22 cellular contexts compared by ENCODE assay signal in the genomic region with DNA sequence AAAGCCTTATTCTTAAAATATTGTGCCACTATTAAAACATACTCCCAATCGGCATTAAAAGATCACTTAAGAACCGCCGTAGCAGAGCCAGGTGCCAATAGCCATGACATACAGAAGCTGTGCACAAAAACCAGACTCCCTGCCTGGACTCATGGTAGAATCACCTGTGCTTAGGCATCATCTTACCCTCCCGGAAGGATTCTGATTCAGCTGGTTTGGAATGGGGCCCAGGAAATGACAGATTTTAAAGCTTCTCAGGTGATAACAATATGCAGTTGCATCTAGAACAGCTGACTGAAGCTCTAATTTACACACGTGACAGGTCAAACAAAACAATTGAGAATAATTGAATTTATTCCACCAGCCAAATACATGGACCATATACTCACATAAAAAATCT. TPM values are rescaled to one million over a fixed set of nuclear protein-coding genes. Genes with fewer than 3 reads are reported as not detected.
DNase-seq lines count a peak whose midpoint lies in the region; ATAC-seq and TF ChIP-seq lines count a peak whose summit lies in the region.
"Had no signal": no experiment of that assay in that cellular context is flagged by ENCODE, and none has a peak within 500 bp of the region (broad histone marks: within the 10 kb centered on the region; RNA-seq: fewer than 3 reads in every experiment).

No MANE protein-coding gene starts in this region.

- no peak for ATAC-seq in HG02763 (IDR thresholded peaks at IDR 0.05; ENCODE audit: unreplicated experiment)
- no peak for ATAC-seq in activated T-cell treated with anti-CD3 and anti-CD28 coated beads, Interleukin-2, amount 50 U/mL, for 4 hours
- ATAC-seq: activated naive CD4-positive, alpha-beta T cell treated with anti-CD3 and anti-CD28 coated beads, Interleukin-2, amount 50 U/mL, for 72 hours had no signal

- CTCF ChIA-PET in Calu3 (lab: Charles Lee): interaction anchor here (0.6 kb wide), 1 partner anchor 466 kb away, joined by 5 read pairs; no protein-coding TSS in a partner anchor

- no peak overlapping the region for H3K27ac Mint-ChIP-seq in Calu3 (ENCODE audit: unreplicated experiment)
- H3K27ac Mint-ChIP-seq: activated naive CD4-positive, alpha-beta T cell treated with anti-CD3 and anti-CD28 coated beads, Interleukin-2, amount 50 U/mL, for 72 hours; immature natural killer cell; T-helper 1 cell treated with Interleukin-12 subunit alpha and Interleukin-12 subunit beta and Interleukin-4 antibody, amounts not matched to agents 30 μg/mL and 1 μg/mL, for 36 hours had no signal

- DNase-seq in Calu3 (peak; percentile 46), LNCaP clone FGC (ENCODE audit: low read depth) (peak; percentile 10), NCI-H69 (lab: John Stamatoyannopoulos, UW) (peak; percentile 56), kidney tubule cell (ENCODE audit: low spot score) (peak; percentile 61)
- DNase-seq in stimulated activated naive CD4-positive, alpha-beta T cell (lab: John Stamatoyannopoulos, UW): no peak
- DNase-seq in activated T-cell treated with anti-CD3 and anti-CD28 coated beads, Interleukin-2, amount 50 U/mL, for 4 hours: no peak
- DNase-seq: activated CD4-positive, alpha-beta T cell treated with anti-CD3 and anti-CD28 coated beads for 48 hours; aorta; foreskin melanocyte; GDM1; immature natural killer cell; NCI-H2227 treated with DMSO at 0.1 percent for 48 hours; posterior cingulate gyrus; sigmoid colon had no signal

- TF ChIP-seq CTCF in Calu3 (IDR thresholded peaks at IDR 0.05; ENCODE audit: unreplicated experiment) (no peak), LNCaP clone FGC (IDR thresholded peaks at IDR 0.05; ENCODE audit: control insufficient read depth, extremely low read depth, insufficient read depth) (no peak)

- no peaks in the 10 kb centered on the region for H3K9me3 Mint-ChIP-seq in Calu3 (ENCODE audit: low read depth, unreplicated experiment)
- H3K9me3 Mint-ChIP-seq in activated T-cell treated with anti-CD3 and anti-CD28 coated beads, Interleukin-2, amount 50 U/mL, for 4 hours: no peaks in the 10 kb centered on the region
- H3K9me3 Mint-ChIP-seq: activated naive CD4-positive, alpha-beta T cell treated with anti-CD3 and anti-CD28 coated beads, Interleukin-2, amount 50 U/mL, for 72 hours; central memory CD8-positive, alpha-beta T cell; T-helper 1 cell treated with Interleukin-12 subunit alpha and Interleukin-12 subunit beta and Interleukin-4 antibody, amounts not matched to agents 30 μg/mL and 1 μg/mL, for 36 hours had no signal

- H3K4me3 ChIP-seq in LNCaP clone FGC (ENCODE audit: low read depth, low read length): no peak overlapping the region
- H3K4me3 ChIP-seq: BLaER1 treated with 17β-estradiol and CSF1 and Interleukin-3, amounts not matched to agents 10 nM and 100 nM; hepatocyte; sigmoid colon had no signal

- no peaks in the 10 kb centered on the region for H3K36me3 Mint-ChIP-seq in Calu3 (ENCODE audit: insufficient read depth, unreplicated experiment)
- no peaks in the 10 kb centered on the region for H3K36me3 Mint-ChIP-seq in activated T-cell treated with anti-CD3 and anti-CD28 coated beads, Interleukin-2, amount 50 U/mL, for 4 hours (ENCODE audit: insufficient read depth)
- H3K36me3 Mint-ChIP-seq: activated naive CD4-positive, alpha-beta T cell treated with anti-CD3 and anti-CD28 coated beads, Interleukin-2, amount 50 U/mL, for 72 hours; immature natural killer cell had no signal

- no peaks in the 10 kb centered on the region for H3K27me3 Mint-ChIP-seq in Calu3 (ENCODE audit: unreplicated experiment)
- peaks cover 4% of the 10 kb centered on the region for H3K27me3 Mint-ChIP-seq in activated T-cell treated with anti-CD3 and anti-CD28 coated beads, Interleukin-2, amount 50 U/mL, for 4 hours (ENCODE audit: low read depth)

- H3K4me3 Mint-ChIP-seq in Calu3 (ENCODE audit: low read depth, unreplicated experiment): no peak overlapping the region
- no peak overlapping the region for H3K4me3 Mint-ChIP-seq in activated T-cell treated with anti-CD3 and anti-CD28 coated beads, Interleukin-2, amount 50 U/mL, for 4 hours
- H3K4me3 Mint-ChIP-seq: central memory CD8-positive, alpha-beta T cell; immature natural killer cell; T-helper 1 cell treated with Interleukin-12 subunit alpha and Interleukin-12 subunit beta and Interleukin-4 antibody, amounts not matched to agents 30 μg/mL and 1 μg/mL, for 36 hours had no signal

- peaks cover 16% of the 10 kb centered on the region for H3K4me1 Mint-ChIP-seq in Calu3 (ENCODE audit: low read depth, unreplicated experiment)
- no peaks in the 10 kb centered on the region for H3K4me1 Mint-ChIP-seq in activated T-cell treated with anti-CD3 and anti-CD28 coated beads, Interleukin-2, amount 50 U/mL, for 4 hours (ENCODE audit: low read depth)
- H3K4me1 Mint-ChIP-seq: central memory CD8-positive, alpha-beta T cell; immature natural killer cell had no signal

- intact Hi-C loops in Calu3 (cut with micrococcal nuclease; ENCODE audit: unreplicated experiment): no loop called here

- no TSS peak for BruUV-seq in Calu3 (replicated peaks; lab: Mats Ljungman, UMichigan)

RNA-seq across cellular contexts. Expression of a gene that starts 10.7 kb away (rescaled TPM):
- total RNA-seq in Calu3 (2022): 0.69 TPM in 1 of 2 replicates, not detected in the other
- total RNA-seq in activated T-cell treated with anti-CD3 and anti-CD28 coated beads, Interleukin-2, amount 50 U/mL, for 4 hours: under 1 TPM; 0.08 to 0.13 (median 0.08) TPM
- total RNA-seq: activated naive CD4-positive, alpha-beta T cell treated with anti-CD3 and anti-CD28 coated beads, Interleukin-2, amount 50 U/mL, for 72 hours; aorta; subcutaneous adipose tissue; ureter had no signal

Comparison
In these comparisons a context has a peak if more than half of its experiments do, and no peak if none do; other contexts are left out.
1. DNase-seq: peak in Calu3 (single experiment), LNCaP clone FGC (single experiment), NCI-H69 (single experiment) and kidney tubule cell (single experiment); none in stimulated activated naive CD4-positive, alpha-beta T cell (0 of 6) and activated T-cell treated with anti-CD3 and anti-CD28 coated beads, Interleukin-2, amount 50 U/mL, for 4 hours (single experiment).